8 cellular contexts compared by ENCODE assay signal in genomic region chr7:100874577-100875355, GRCh38. TPM values are rescaled to one million over a fixed set of nuclear protein-coding genes. Genes with fewer than 3 reads are reported as not detected.
DNase-seq lines count a peak whose midpoint lies in the region; ATAC-seq, FAIRE-seq and TF ChIP-seq lines count a peak whose summit lies in the region.

Gene SRRT (plus strand): TSS chr7:100875103. CDS start chr7:100875591, 488 bp downstream.

- CTCF ChIA-PET in AG04450 (lab: Charles Lee), result interaction anchor here (0.6 to 1.4 kb wide), 6 partner anchors 12 to 406 kb away, joined by 3 to 5 read pairs (median 3); no protein-coding TSS in a partner anchor

- H3K27me3 ChIP-seq in AG04450 (ENCODE audit: control insufficient read depth, insufficient read depth, low read length) (no peaks in the 10 kb centered on the region), bronchial epithelial cell (ENCODE audit: control insufficient read depth, insufficient read depth, low read length) (no peaks in the 10 kb centered on the region), smooth muscle cell (ENCODE audit: low read depth) (no peaks in the 10 kb centered on the region)

- peaks cover 10% of the 10 kb centered on the region for H3F3A ChIP-seq in smooth muscle cell (ENCODE audit: low read depth)

- DNase-seq in AG04450 (ENCODE audit: low read depth, low spot score) (peak; percentile 95), NCI-H2227 treated with DMSO at 0.1 percent for 48 hours (lab: John Stamatoyannopoulos, UW) (peak; percentile 98), bronchial epithelial cell (ENCODE audit: low read depth) (peak; percentile 88), iPS-NIHi7 (ENCODE audit: extremely low spot score) (peak; percentile 98), smooth muscle cell (lab: John Stamatoyannopoulos, UW; ENCODE audit: unreplicated experiment) (peak; percentile 86)

- peaks cover 19% of the 10 kb centered on the region for H3K4me1 ChIP-seq in smooth muscle cell (ENCODE audit: low read depth)

- peak; percentile 18 for FAIRE-seq in bronchial epithelial cell (lab: Jason Lieb, UNC)

- H3K27ac ChIP-seq in AG04450 (ENCODE audit: low read depth, low read length), result peak within 1 kb of the TSS; percentile 86
- H3K27ac ChIP-seq in smooth muscle cell (ENCODE audit: low read depth), result peak within 1 kb of the TSS; percentile 97

- POLR2A ChIA-PET in AG04450 (lab: Yijun Ruan, JAX), result interaction anchor here (0.5 to 4.3 kb wide), 19 partner anchors 8 to 446 kb away, joined by 3 to 71 read pairs (median 3); partner anchors contain the start of genes EPHB4, PLOD3, POP7 and SLC12A9

- peak within 1 kb of the TSS; percentile 98 for H3K9ac ChIP-seq in smooth muscle cell (ENCODE audit: low read depth)

- H3K9me3 ChIP-seq in AG04450 (ENCODE audit: control insufficient read depth, insufficient read depth, low read length), result no peaks in the 10 kb centered on the region; the same call in 1 of the 2 replicates
- H3K9me3 ChIP-seq in smooth muscle cell (replicated peaks; ENCODE audit: low read depth), result no peaks in the 10 kb centered on the region

- H3K36me3 ChIP-seq in bronchial epithelial cell (ENCODE audit: control insufficient read depth, insufficient read depth, low read length) (peaks cover 25% of the 10 kb centered on the region), smooth muscle cell (ENCODE audit: low read depth) (peaks cover 11% of the 10 kb centered on the region)

- peak within 1 kb of the TSS; percentile 83 for H2AFZ ChIP-seq in smooth muscle cell (ENCODE audit: low read depth)

- H3K4me3 ChIP-seq in AG04450 (ENCODE audit: low read depth, low read length) (peak within 1 kb of the TSS; percentile 93), WI38 (ENCODE audit: low read depth, low read length) (peak within 1 kb of the TSS; percentile 93), bronchial epithelial cell (ENCODE audit: low read depth, low read length) (peak within 1 kb of the TSS; percentile 87), smooth muscle cell (peak within 1 kb of the TSS; percentile 100)

- ATAC-seq in GM18873 (IDR thresholded peaks at IDR 0.05; ENCODE audit: low FRiP score, unreplicated experiment) (peak; percentile 81), HG03139 (IDR thresholded peaks at IDR 0.05; ENCODE audit: unreplicated experiment) (peak; percentile 89)

- TF ChIP-seq CTCF in AG04450 (IDR thresholded peaks at IDR 0.05; ENCODE audit: low read depth, low read length) (peak; percentile 31; the same call in 1 of the 2 replicates), WI38 (IDR thresholded peaks at IDR 0.05; ENCODE audit: low read depth, low read length) (no peak), bronchial epithelial cell (IDR thresholded peaks at IDR 0.05; ENCODE audit: insufficient read depth, low read length, severe bottlenecking) (peak; percentile 42), smooth muscle cell (IDR thresholded peaks at IDR 0.05; ENCODE audit: borderline replicate concordance, insufficient read depth, poor library complexity, severe bottlenecking) (no peak)

- H3K4me2 ChIP-seq in smooth muscle cell, result peak within 1 kb of the TSS; percentile 90

- 3% methylated on average over 73 of the region's 79 CpGs for WGBS in smooth muscle cell (ENCODE audit: low lambda C conversion rate)

- H4K20me1 ChIP-seq in smooth muscle cell (ENCODE audit: low read depth), result peaks cover 44% of the 10 kb centered on the region

- peaks cover 49% of the 10 kb centered on the region for H3K79me2 ChIP-seq in smooth muscle cell (ENCODE audit: low read depth)

RNA-seq across cellular contexts. Expression of gene SRRT, which starts in this region (rescaled TPM):
- polyA plus RNA-seq in AG04450 (2011; rRNA removed) (42.4 and 51.8 TPM in 2 replicates), smooth muscle cell (63.6 and 87.5 TPM in 2 replicates)
- 56.1 and 67.0 TPM in 2 replicates for polyA minus RNA-seq in AG04450 (2011; rRNA and poly(A)+ RNA removed)
- total RNA-seq in bronchial epithelial cell (26.9 and 29.3 TPM in 2 replicates), smooth muscle cell (17.8 and 32.1 TPM in 2 replicates)

Comparison
In these comparisons a context has a peak if more than half of its experiments do, and no peak if none do; other contexts are left out.
1. Peak in every context shown above with its lines: DNase-seq, ATAC-seq, H3K4me3 ChIP-seq and H3K27ac ChIP-seq.
2. CTCF ChIP-seq: peak in AG04450 (single experiment) and bronchial epithelial cell (single experiment); none in WI38 (single experiment) and smooth muscle cell (single experiment).